ENCODE assay signal across 10 cellular contexts in genomic region chr15:36356978-36357582, GRCh38.
A peak's percentile ranks its signal among the peaks of the same experiment; 100 is the strongest.
DNase-seq lines count a peak whose midpoint lies in the region; ATAC-seq and TF ChIP-seq lines count a peak whose summit lies in the region.
"Had no signal": no experiment of that assay in that cellular context is flagged by ENCODE, and none has a peak within 500 bp of the region (broad histone marks: within the 10 kb centered on the region; RNA-seq: fewer than 3 reads in every experiment).

No MANE protein-coding gene starts in this region.

- H3K4me3 ChIP-seq in fibroblast of villous mesenchyme (ENCODE audit: low read depth, low read length): no peak overlapping the region
- H3K4me3 ChIP-seq in skeletal muscle tissue (ENCODE audit: low read length in 3 of 3): no peak overlapping the region
- no peak overlapping the region for H3K4me3 ChIP-seq in prostate gland

- 47% methylated on average over 8 of the region's 8 CpGs for WGBS in prostate gland

- ATAC-seq in GM18858 (IDR thresholded peaks at IDR 0.05; ENCODE audit: unreplicated experiment): no peak
- no peak for ATAC-seq in HG03280 (IDR thresholded peaks at IDR 0.05; ENCODE audit: unreplicated experiment)

- no peaks in the 10 kb centered on the region for H3K27me3 ChIP-seq in skeletal muscle tissue (ENCODE audit: control insufficient read depth in 3 of 3, insufficient read depth in 3 of 3, low read length in 3 of 3)
- H3K27me3 ChIP-seq in prostate gland (replicated peaks; ENCODE audit: insufficient read depth): no peaks in the 10 kb centered on the region

- H3K4me1 ChIP-seq in skeletal muscle tissue (ENCODE audit: control insufficient read depth in 3 of 3, insufficient read depth in 3 of 3, low read length in 3 of 3) (peaks cover 0 to 10% (median 2%) of the 10 kb centered on the region in 3 donors), prostate gland (replicated peaks) (no peaks in the 10 kb centered on the region)
- H3K4me1 ChIP-seq: parathyroid adenoma had no signal

- H3K27ac ChIP-seq in skeletal muscle tissue (ENCODE audit: low read depth, low read length) (peak overlapping the region; percentile 48), prostate gland (no peak overlapping the region)
- H3K27ac ChIP-seq: parathyroid adenoma had no signal

- intact Hi-C loops in prostate gland (cut with DNase I): no loop called here

- no peak overlapping the region for H3K9ac ChIP-seq in skeletal muscle tissue (ENCODE audit: low read depth in 1 of 3, low read length in 3 of 3)
- H3K9ac ChIP-seq: parathyroid adenoma had no signal

- DNase-seq in GM04503 (ENCODE audit: low read depth) (peak; percentile 76), NOMO-1 treated with DMSO at 0.1 percent for 48 hours (lab: John Stamatoyannopoulos, UW; ENCODE audit: unreplicated experiment) (peak; percentile 79), fibroblast of villous mesenchyme (ENCODE audit: low read depth) (peak; percentile 95), 8988T (no peak), prostate gland (ENCODE audit: low spot score) (no peak)
- DNase-seq: cortex of kidney had no signal

- TF ChIP-seq POLR2A in prostate gland (IDR thresholded peaks at IDR 0.05): no peak

- H3K36me3 ChIP-seq in skeletal muscle tissue (ENCODE audit: control insufficient read depth in 3 of 3, insufficient read depth in 3 of 3, low read length in 3 of 3): no peaks in the 10 kb centered on the region
- no peaks in the 10 kb centered on the region for H3K36me3 ChIP-seq in prostate gland

- H3K9me3 ChIP-seq in skeletal muscle tissue (ENCODE audit: control insufficient read depth in 3 of 3, low read length in 3 of 3): no peaks in the 10 kb centered on the region
- H3K9me3 ChIP-seq in prostate gland: no peaks in the 10 kb centered on the region

- TF ChIP-seq CTCF in fibroblast of villous mesenchyme (IDR thresholded peaks at IDR 0.05; ENCODE audit: insufficient read depth, low read depth, low read length) (no peak), prostate gland (IDR thresholded peaks at IDR 0.05) (no peak)

Comparison
In these comparisons a context has a peak if more than half of its experiments do, and no peak if none do; other contexts are left out.
1. DNase-seq: peak in GM04503 (single experiment), NOMO-1 treated with DMSO at 0.1 percent for 48 hours (single experiment) and fibroblast of villous mesenchyme (single experiment); none in 8988T (single experiment) and prostate gland (single experiment).